Comparison of ENCODE assay signal across 8 cellular contexts in genomic region chr14:35385042-35385839, GRCh38. TPM values are rescaled to one million over a fixed set of nuclear protein-coding genes. Genes with fewer than 3 reads are reported as not detected.
DNase-seq lines count a peak whose midpoint lies in the region; ATAC-seq and TF ChIP-seq lines count a peak whose summit lies in the region.

No MANE protein-coding gene starts in this region.

- TF ChIP-seq CTCF in lung (IDR thresholded peaks at IDR 0.05; ENCODE audit: control extremely low read depth, extremely low read depth) = no peak
- TF ChIP-seq CTCF in tibial artery (IDR thresholded peaks at IDR 0.05) = no peak

- H3K27me3 ChIP-seq in lung (ENCODE audit: control insufficient read depth, insufficient read depth) (no peaks in the 10 kb centered on the region), tibial artery (no peaks in the 10 kb centered on the region)

- no peak overlapping the region for H3K4me3 ChIP-seq in lung
- no peak overlapping the region for H3K4me3 ChIP-seq in tibial artery

- 69 to 78% methylated on average over 15 of the region's 15 CpGs for WGBS in lung, 2 donors

- H3K9me3 ChIP-seq in lung (ENCODE audit: control insufficient read depth in 2 of 2, insufficient read depth in 1 of 2, low read length in 1 of 2) (no peaks in the 10 kb centered on the region), tibial artery (no peaks in the 10 kb centered on the region)

- intact Hi-C loops in tibial artery (cut with DNase I; ENCODE audit: low total_unique reads) = loop anchor here (2.0 kb wide), 1 partner anchor 44 kb away; no protein-coding TSS in a partner anchor

- H3K4me1 ChIP-seq in lung (ENCODE audit: control insufficient read depth in 2 of 2, insufficient read depth in 2 of 2, low read length in 2 of 2) (peaks cover 6 to 25% of the 10 kb centered on the region in 2 donors), tibial artery (peaks cover 0 to 40% (median 27%) of the 10 kb centered on the region in 4 donors)

- peak; percentile 58 for ATAC-seq in lung (ENCODE audit: insufficient read depth, low FRiP score)
- ATAC-seq in GM19463 (IDR thresholded peaks at IDR 0.05; ENCODE audit: unreplicated experiment) = no peak
- no peak for ATAC-seq in HG02852 (IDR thresholded peaks at IDR 0.05; ENCODE audit: unreplicated experiment)

- peak; percentile 80 for DNase-seq in DMS 273 (lab: John Stamatoyannopoulos, UW; ENCODE audit: unreplicated experiment)
- peak; percentile 91 for DNase-seq in NCI-H345 (lab: John Stamatoyannopoulos, UW)
- peak; percentile 57 for DNase-seq in lung (ENCODE audit: low spot score)
- peak; percentile 86 to 97 for DNase-seq in tibial artery
- no peak for DNase-seq in activated naive CD4-positive, alpha-beta T cell (lab: John Stamatoyannopoulos, UW)

- H3K36me3 ChIP-seq in lung (ENCODE audit: control insufficient read depth in 2 of 2, insufficient read depth in 2 of 2, low read length in 2 of 2) (no peaks in the 10 kb centered on the region), tibial artery (no peaks in the 10 kb centered on the region)

- H3K27ac ChIP-seq in cingulate gyrus (ENCODE audit: low read depth, low read length) = peak overlapping the region; percentile 95
- H3K27ac ChIP-seq in lung (ENCODE audit: low read depth in 1 of 2, low read length in 1 of 2) = peak overlapping the region; percentile 74 to 89
- peak overlapping the region; percentile 82 to 83 for H3K27ac ChIP-seq in tibial artery

RNA-seq across cellular contexts. Expression of gene NFKBIA, which starts 19.3 kb away (rescaled TPM):
- 100 to 1,000 TPM; 312 to 574 TPM for total RNA-seq in lung
- polyA plus RNA-seq in lung = 1,000 to 10,000 TPM in 1 of 2 donors, 100 to 1,000 TPM in 1; 182 to 1,327 TPM

Comparison
In these comparisons a context has a peak if more than half of its experiments do, and no peak if none do; other contexts are left out.
1. DNase-seq: peak in DMS 273 (single experiment), NCI-H345 (single experiment), lung (single experiment) and tibial artery (2 of 2); none in activated naive CD4-positive, alpha-beta T cell (0 of 4).
2. Peak in every context shown above with its lines, with median percentiles within 50 percentile points of each other: H3K27ac ChIP-seq.